ENCODE assay signal across 9 cellular contexts in the genomic region with DNA sequence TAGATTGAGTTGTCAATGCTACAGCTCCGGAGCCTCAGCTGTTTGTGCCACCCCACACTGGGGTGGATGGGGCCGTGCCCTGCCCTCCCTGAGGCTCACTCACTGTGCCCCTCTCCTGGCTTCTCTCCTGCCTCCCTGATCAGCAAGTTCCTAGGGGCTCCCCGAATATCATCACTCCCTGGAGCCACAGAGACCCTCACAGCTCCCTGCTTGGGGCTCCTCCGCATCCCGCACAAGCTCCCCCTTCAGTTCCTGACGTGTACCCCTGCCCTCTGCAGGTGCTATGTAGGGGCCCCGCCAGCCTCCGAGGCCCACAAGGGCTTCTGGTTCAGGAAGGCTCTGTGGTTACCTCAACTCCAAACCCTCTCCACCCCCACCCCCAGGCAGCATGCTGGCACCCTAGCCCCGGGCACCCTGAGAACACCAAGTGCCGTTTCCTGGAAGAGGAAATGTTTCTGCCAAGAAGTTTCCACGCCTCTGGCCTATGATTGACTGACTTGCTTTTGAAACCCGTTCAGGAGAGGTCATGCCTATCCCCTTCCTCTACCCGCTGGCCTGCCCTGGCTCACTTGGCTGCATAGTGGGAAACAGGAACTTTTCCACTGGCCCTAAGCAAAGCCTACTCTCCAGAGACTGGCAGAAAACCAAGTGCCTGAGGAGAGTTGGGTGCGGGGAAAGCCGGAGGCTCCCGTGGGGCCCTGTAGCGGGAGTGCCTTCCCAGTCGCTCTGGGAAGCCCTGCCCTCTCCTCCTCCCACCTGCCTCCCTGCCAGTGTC. TPM values are rescaled to one million over a fixed set of nuclear protein-coding genes. Genes with fewer than 3 reads are reported as not detected.
DNase-seq lines count a peak whose midpoint lies in the region; ATAC-seq and TF ChIP-seq lines count a peak whose summit lies in the region.
"Not testable (repeated sequence)": the region's sequence is repeated elsewhere in the genome, so short reads cannot be mapped to it uniquely, and the experiment has no call there.
"Had no signal": no experiment of that assay in that cellular context is flagged by ENCODE, and none has a peak within 500 bp of the region (broad histone marks: within the 10 kb centered on the region; RNA-seq: fewer than 3 reads in every experiment).

No MANE protein-coding gene starts in this region.

- 26 to 50% (median 45%) methylated on average over 4 to 8 of the region's 18 CpGs for WGBS in stomach, 5 donors

- not testable (repeated sequence) for H3K36me3 Mint-ChIP-seq in CD4-positive, alpha-beta memory T cell; activated CD4-positive, alpha-beta T cell treated with anti-CD3 and anti-CD28 coated beads for 36 hours (ENCODE audit: low read depth); activated naive CD4-positive, alpha-beta T cell treated with anti-CD3 and anti-CD28 coated beads, Interleukin-2, amount 10 ng/mL, durations not matched to agents 7 days and 5 days

- not testable (repeated sequence) for TF ChIP-seq EP300 in stomach (IDR thresholded peaks at IDR 0.05)

- not testable (repeated sequence) for H3K4me1 Mint-ChIP-seq in CD4-positive, alpha-beta memory T cell; activated CD4-positive, alpha-beta T cell treated with anti-CD3 and anti-CD28 coated beads for 36 hours
- H3K4me1 Mint-ChIP-seq in activated naive CD4-positive, alpha-beta T cell treated with anti-CD3 and anti-CD28 coated beads, Interleukin-2, amount 10 ng/mL, durations not matched to agents 7 days and 5 days: peaks cover 12% of the 10 kb centered on the region

- H3K27me3 ChIP-seq in CD4-positive, alpha-beta memory T cell (ENCODE audit: insufficient read depth, low read length); Panc1 (ENCODE audit: control insufficient read depth, insufficient read depth, low read length); left lung; stomach: not testable (repeated sequence)

- peak overlapping the region; percentile 6 to 84 (median 60) for H3K4me3 Mint-ChIP-seq in CD4-positive, alpha-beta memory T cell
- not testable (repeated sequence) for H3K4me3 Mint-ChIP-seq in activated CD4-positive, alpha-beta T cell treated with anti-CD3 and anti-CD28 coated beads for 36 hours; activated naive CD4-positive, alpha-beta T cell treated with anti-CD3 and anti-CD28 coated beads, Interleukin-2, amount 10 ng/mL, durations not matched to agents 7 days and 5 days

- not testable (repeated sequence) for TF ChIP-seq CTCF in Panc1 (IDR thresholded peaks at IDR 0.05); left lung (IDR thresholded peaks at IDR 0.05); omental fat pad (IDR thresholded peaks at IDR 0.05); stomach (IDR thresholded peaks at IDR 0.05)

- peak; percentile 69 for ATAC-seq in Panc1
- ATAC-seq in activated CD4-positive, alpha-beta T cell treated with anti-CD3 and anti-CD28 coated beads for 36 hours: peak; percentile 68
- peak; percentile 89 for ATAC-seq in esophagus mucosa
- peak; percentile 90 for ATAC-seq in left lung
- ATAC-seq in omental fat pad (ENCODE audit: low FRiP score): peak; percentile 73

- not testable (repeated sequence) for H3K4me3 ChIP-seq in CD4-positive, alpha-beta memory T cell (ENCODE audit: low read length in 2 of 2); Panc1 (ENCODE audit: low read depth in 2 of 2, low read length in 2 of 2); left lung; stomach

- TF ChIP-seq POLR2A in stomach (IDR thresholded peaks at IDR 0.05): not testable (repeated sequence)

- intact Hi-C loops in CD4-positive, alpha-beta memory T cell (cut with micrococcal nuclease); Panc1 (cut with micrococcal nuclease; ENCODE audit: unreplicated experiment); activated CD4-positive, alpha-beta T cell treated with anti-CD3 and anti-CD28 coated beads for 36 hours (cut with DNase I, micrococcal nuclease); left lung (cut with DNase I); stomach (cut with DNase I; ENCODE audit: low total_unique reads): not testable (repeated sequence)

- H3K27ac Mint-ChIP-seq in CD4-positive, alpha-beta memory T cell: peak overlapping the region; percentile 64 to 96 (median 89)
- H3K27ac Mint-ChIP-seq in activated CD4-positive, alpha-beta T cell treated with anti-CD3 and anti-CD28 coated beads for 36 hours: not testable (repeated sequence)
- peak overlapping the region; percentile 93 for H3K27ac Mint-ChIP-seq in activated naive CD4-positive, alpha-beta T cell treated with anti-CD3 and anti-CD28 coated beads, Interleukin-2, amount 10 ng/mL, durations not matched to agents 7 days and 5 days

- H3K27ac ChIP-seq in CD4-positive, alpha-beta memory T cell (ENCODE audit: low read depth, low read length); Panc1 (ENCODE audit: low read length): not testable (repeated sequence)
- peak overlapping the region in 1 of 2 donors; percentile 64 for H3K27ac ChIP-seq in left lung
- peak overlapping the region in 3 of 5 donors; percentile 29 to 81 (median 31) for H3K27ac ChIP-seq in stomach

- not testable (repeated sequence) for H3K36me3 ChIP-seq in CD4-positive, alpha-beta memory T cell (ENCODE audit: insufficient read depth, low read length); Panc1 (ENCODE audit: control insufficient read depth, insufficient read depth, low read length); left lung; stomach

- not testable (repeated sequence) for H3K9me3 ChIP-seq in CD4-positive, alpha-beta memory T cell (ENCODE audit: control insufficient read depth in 1 of 2, low read length in 2 of 2); Panc1 (ENCODE audit: control insufficient read depth, insufficient read depth, low read depth, low read length); left lung; stomach

- not testable (repeated sequence) for H3K27me3 Mint-ChIP-seq in CD4-positive, alpha-beta memory T cell; activated CD4-positive, alpha-beta T cell treated with anti-CD3 and anti-CD28 coated beads for 36 hours; activated naive CD4-positive, alpha-beta T cell treated with anti-CD3 and anti-CD28 coated beads, Interleukin-2, amount 10 ng/mL, durations not matched to agents 7 days and 5 days

- in situ Hi-C loops in Panc1 (cut with HindIII; ENCODE audit: low pct_unique_long_range_greater_than_20kb, low sequenced_read_pairs): not testable (repeated sequence)

- peak in 1 of 5 donors; percentile 8 for DNase-seq in CD4-positive, alpha-beta memory T cell
- DNase-seq in Panc1 (ENCODE audit: low read depth, low spot score); activated CD4-positive, alpha-beta T cell treated with anti-CD3 and anti-CD28 coated beads for 36 hours; left lung; omental fat pad (ENCODE audit: low spot score); stomach: not testable (repeated sequence)
- DNase-seq in activated naive CD4-positive, alpha-beta T cell treated with anti-CD3 and anti-CD28 coated beads, Interleukin-2, amount 10 ng/mL, durations not matched to agents 7 days and 5 days: peak; percentile 32

- CTCF ChIA-PET in CD4-positive, alpha-beta memory T cell (lab: Charles Lee; ENCODE audit: partially characterized antibody); Panc1 (lab: Charles Lee); activated CD4-positive, alpha-beta T cell treated with anti-CD3 and anti-CD28 coated beads for 36 hours (lab: Charles Lee); activated naive CD4-positive, alpha-beta T cell treated with anti-CD3 and anti-CD28 coated beads, Interleukin-2, amount 10 ng/mL, durations not matched to agents 7 days and 5 days (lab: Charles Lee): not testable (repeated sequence)

- POLR2A ChIA-PET in CD4-positive, alpha-beta memory T cell (lab: Charles Lee; ENCODE audit: partially characterized antibody); Panc1 (lab: Charles Lee); activated CD4-positive, alpha-beta T cell treated with anti-CD3 and anti-CD28 coated beads for 36 hours (lab: Charles Lee): not testable (repeated sequence)

- H3K9me3 Mint-ChIP-seq in CD4-positive, alpha-beta memory T cell; activated CD4-positive, alpha-beta T cell treated with anti-CD3 and anti-CD28 coated beads for 36 hours (ENCODE audit: low read depth); activated naive CD4-positive, alpha-beta T cell treated with anti-CD3 and anti-CD28 coated beads, Interleukin-2, amount 10 ng/mL, durations not matched to agents 7 days and 5 days: not testable (repeated sequence)

- not testable (repeated sequence) for H3K4me1 ChIP-seq in CD4-positive, alpha-beta memory T cell (ENCODE audit: insufficient read depth, low read length); Panc1 (ENCODE audit: control insufficient read depth, insufficient read depth, low read length); left lung; stomach

- not testable (repeated sequence) for BruUV-seq in Panc1 (replicated peaks; lab: Mats Ljungman, UMichigan)

RNA-seq across cellular contexts. Expression of gene CBS, which starts 30.3 kb away (rescaled TPM):
- total RNA-seq in CD4-positive, alpha-beta memory T cell: under 1 TPM in 1 of 2 experiments, not detected in 1; 0.81 TPM
- not detected for polyA plus RNA-seq in CD4-positive, alpha-beta memory T cell
- total RNA-seq in Panc1 (2021; ENCODE audit: unreplicated experiment): 62.5 TPM
- 137 TPM for polyA plus RNA-seq in Panc1 (2012; ENCODE audit: insufficient read length)
- 10 to 100 TPM; 88.3 to 98.5 TPM for total RNA-seq in activated CD4-positive, alpha-beta T cell treated with anti-CD3 and anti-CD28 coated beads for 36 hours
- total RNA-seq in esophagus mucosa: 0.80 TPM
- 10 to 100 TPM; 18.2 to 52.5 TPM for total RNA-seq in left lung
- total RNA-seq in omental fat pad: 10 to 100 TPM; 13.5 to 33.9 (median 23.4) TPM
- total RNA-seq in stomach: 10 to 100 TPM in 4 of 5 donors, 1 to 10 TPM in 1; 2.0 to 25.1 (median 19.1) TPM
- polyA plus RNA-seq in stomach: 10 to 100 TPM; 10.8 to 21.9 (median 15.7) TPM
- polyA plus RNA-seq: CD14-positive monocyte had no signal
